ENCODE assay signal across 8 cellular contexts in the genomic region with DNA sequence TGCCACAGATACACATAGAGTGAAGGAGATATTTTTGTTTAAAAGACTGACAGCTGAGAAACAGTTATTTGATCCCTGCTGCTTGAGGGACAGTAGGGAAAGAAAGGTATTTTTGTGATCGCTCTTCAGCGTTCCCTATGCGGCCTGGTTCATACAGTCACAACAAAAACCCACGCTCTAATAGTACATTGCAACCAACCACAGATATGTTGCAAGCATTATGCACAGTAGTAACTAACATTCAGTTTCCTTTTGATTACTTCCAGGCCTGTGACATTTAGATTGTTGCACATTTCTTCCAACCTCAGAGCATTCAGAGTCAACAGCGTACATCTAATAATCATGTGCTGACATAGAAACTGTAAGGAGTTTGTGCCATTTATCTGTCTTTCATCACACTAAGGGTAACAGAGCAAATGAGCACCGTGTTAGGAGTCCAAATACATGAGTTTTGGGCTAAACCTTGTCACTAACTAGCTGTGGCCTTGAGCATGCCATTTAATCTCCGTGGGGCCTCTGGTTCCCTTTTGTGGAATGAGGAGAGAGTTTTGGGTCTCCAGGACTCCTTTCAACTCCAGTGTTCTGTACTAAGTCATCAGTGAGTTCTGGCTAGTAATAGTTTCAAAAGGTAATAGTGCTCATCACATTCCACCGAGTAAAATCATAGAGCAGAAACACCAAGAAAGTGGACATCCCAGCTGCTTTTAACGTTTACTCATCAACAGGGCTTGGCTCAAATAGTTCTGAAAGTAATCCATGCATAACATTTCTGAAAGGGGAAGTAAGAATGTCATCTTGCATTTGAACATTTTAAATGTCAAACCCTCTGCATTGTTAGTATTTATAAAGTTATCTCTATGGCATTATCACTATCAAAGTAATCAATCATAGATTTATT.
A peak's percentile ranks its signal among the peaks of the same experiment; 100 is the strongest.
DNase-seq lines count a peak whose midpoint lies in the region; ATAC-seq and TF ChIP-seq lines count a peak whose summit lies in the region.

No MANE protein-coding gene starts in this region.

- no peak overlapping the region for H3K4me3 ChIP-seq in endodermal cell (ENCODE audit: low read length)

- peak; percentile 67 for DNase-seq in AG08396 (ENCODE audit: low spot score)
- no peak for DNase-seq in endodermal cell
- no peak for DNase-seq in NCI-H187 (lab: John Stamatoyannopoulos, UW)
- DNase-seq in DMS53 (lab: John Stamatoyannopoulos, UW), result no peak

- H3K27me3 Mint-ChIP-seq in brain (peaks cover 3% of the 10 kb centered on the region), endodermal cell (ENCODE audit: insufficient read depth) (no peaks in the 10 kb centered on the region)
- H3K27me3 Mint-ChIP-seq in stimulated activated memory B cell treated with anti-CD40 and anti-IgM and Interleukin-4, amounts not matched to agents 10 μg/mL and 1 μg/mL and 100 μg/mL, for 72 hours, result no peaks in the 10 kb centered on the region

- H3K36me3 Mint-ChIP-seq in brain (no peaks in the 10 kb centered on the region), endodermal cell (ENCODE audit: low read depth) (no peaks in the 10 kb centered on the region)
- H3K36me3 Mint-ChIP-seq in stimulated activated memory B cell treated with anti-CD40 and anti-IgM and Interleukin-4, amounts not matched to agents 10 μg/mL and 1 μg/mL and 100 μg/mL, for 72 hours, result peaks cover 11% of the 10 kb centered on the region

- H3K4me3 Mint-ChIP-seq in brain (no peak overlapping the region), endodermal cell (no peak overlapping the region)
- peak overlapping the region; percentile 56 for H3K4me3 Mint-ChIP-seq in stimulated activated memory B cell treated with anti-CD40 and anti-IgM and Interleukin-4, amounts not matched to agents 10 μg/mL and 1 μg/mL and 100 μg/mL, for 72 hours

- peak overlapping the region in 3 of 5 experiments; percentile 15 to 83 (median 72) for H3K27ac Mint-ChIP-seq in brain
- peak overlapping the region; percentile 94 for H3K27ac Mint-ChIP-seq in stimulated activated memory B cell treated with anti-CD40 and anti-IgM and Interleukin-4, amounts not matched to agents 10 μg/mL and 1 μg/mL and 100 μg/mL, for 72 hours
- H3K27ac Mint-ChIP-seq in endodermal cell, result no peak overlapping the region

- H3K9me3 ChIP-seq in endodermal cell (ENCODE audit: control insufficient read depth, low read length), result no peaks in the 10 kb centered on the region

- H3K4me1 Mint-ChIP-seq in brain, result peaks cover 52% of the 10 kb centered on the region
- peaks cover 42% of the 10 kb centered on the region for H3K4me1 Mint-ChIP-seq in stimulated activated memory B cell treated with anti-CD40 and anti-IgM and Interleukin-4, amounts not matched to agents 10 μg/mL and 1 μg/mL and 100 μg/mL, for 72 hours
- H3K4me1 Mint-ChIP-seq in endodermal cell, result peaks cover 12% of the 10 kb centered on the region

- H3K27ac ChIP-seq in endodermal cell (ENCODE audit: low read depth, low read length), result no peak overlapping the region

- H3K9ac ChIP-seq in endodermal cell (ENCODE audit: extremely low read depth, low read length, poor library complexity, severe bottlenecking), result no peak overlapping the region

- H3K27me3 ChIP-seq in endodermal cell (ENCODE audit: control insufficient read depth, insufficient read depth, low read length, poor library complexity, severe bottlenecking), result no peaks in the 10 kb centered on the region

- WGBS in endodermal cell (ENCODE audit: insufficient coverage in 1 of 2, insufficient read length in 1 of 2), 2 experiments, result 89 to 91% methylated on average over 8 to 9 of the region's 9 CpGs

- H3K4me1 ChIP-seq in endodermal cell (ENCODE audit: control insufficient read depth, insufficient read depth, low read length), result peaks cover 4% of the 10 kb centered on the region

- no peaks in the 10 kb centered on the region for H3K36me3 ChIP-seq in endodermal cell (ENCODE audit: control insufficient read depth, insufficient read depth, low read length)

- ATAC-seq in GM19372 (IDR thresholded peaks at IDR 0.05; ENCODE audit: low read depth, unreplicated experiment) (peak; percentile 77), HG03378 (IDR thresholded peaks at IDR 0.05; ENCODE audit: unreplicated experiment) (peak; percentile 94)
- peak; percentile 92 for ATAC-seq in stimulated activated memory B cell treated with anti-CD40 and anti-IgM and Interleukin-4, amounts not matched to agents 10 μg/mL and 1 μg/mL and 100 μg/mL, for 72 hours

- H3K9me3 Mint-ChIP-seq in brain (no peaks in the 10 kb centered on the region), endodermal cell (no peaks in the 10 kb centered on the region)
- no peaks in the 10 kb centered on the region for H3K9me3 Mint-ChIP-seq in stimulated activated memory B cell treated with anti-CD40 and anti-IgM and Interleukin-4, amounts not matched to agents 10 μg/mL and 1 μg/mL and 100 μg/mL, for 72 hours

- TF ChIP-seq CTCF in brain (conservative IDR thresholded peaks at IDR 0.05), result no peak
- no peak for TF ChIP-seq CTCF in endodermal cell (conservative IDR thresholded peaks at IDR 0.05)
